11 cellular contexts compared by ENCODE assay signal in the genomic region with DNA sequence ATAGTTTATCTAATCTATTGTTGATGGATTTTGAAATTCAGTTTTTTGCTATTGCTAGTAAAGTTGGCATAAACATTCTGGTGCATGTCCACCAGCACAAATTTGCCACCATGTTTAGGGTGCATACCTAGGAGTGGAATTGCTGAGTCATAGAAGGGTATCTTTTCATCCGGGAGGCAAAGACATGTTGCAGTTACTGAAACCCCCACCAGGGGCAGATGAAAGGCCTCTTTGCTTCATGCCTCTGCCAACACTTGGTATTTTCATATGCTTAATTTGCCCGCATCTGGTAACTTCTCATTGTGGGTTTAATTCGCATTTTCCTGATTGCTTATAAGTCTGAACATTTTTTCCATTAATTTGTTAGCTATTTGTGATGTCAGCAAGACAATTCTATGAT. TPM values are rescaled to one million over a fixed set of nuclear protein-coding genes. Genes with fewer than 3 reads are reported as not detected.
A peak's percentile ranks its signal among the peaks of the same experiment; 100 is the strongest.
DNase-seq lines count a peak whose midpoint lies in the region; TF ChIP-seq lines count a peak whose summit lies in the region.
"Had no signal": no experiment of that assay in that cellular context is flagged by ENCODE, and none has a peak within 500 bp of the region (broad histone marks: within the 10 kb centered on the region; RNA-seq: fewer than 3 reads in every experiment).

No MANE protein-coding gene starts in this region.

- H3K36me3 ChIP-seq in breast epithelium = no peaks in the 10 kb centered on the region
- H3K36me3 ChIP-seq in smooth muscle cell (ENCODE audit: low read depth) = no peaks in the 10 kb centered on the region

- no TSS peak for BruUV-seq in MCF 10A (replicated peaks; lab: Mats Ljungman, UMichigan)

- no peaks in the 10 kb centered on the region for H3K27me3 ChIP-seq in breast epithelium
- peaks cover 18% of the 10 kb centered on the region for H3K27me3 ChIP-seq in smooth muscle cell (ENCODE audit: low read depth)

- H3K27ac ChIP-seq in breast epithelium = no peak overlapping the region
- H3K27ac ChIP-seq in smooth muscle cell (ENCODE audit: low read depth) = no peak overlapping the region

- H3K79me2 ChIP-seq in smooth muscle cell (ENCODE audit: low read depth) = no peaks in the 10 kb centered on the region

- H3K27me3 Mint-ChIP-seq in MCF 10A (ENCODE audit: insufficient read depth, unreplicated experiment) = no peaks in the 10 kb centered on the region
- H3K27me3 Mint-ChIP-seq in chondrocyte (ENCODE audit: low read depth) = peaks cover 16% of the 10 kb centered on the region
- H3K27me3 Mint-ChIP-seq: stimulated activated naive CD8-positive, alpha-beta T cell treated with anti-CD3 and anti-CD28 coated beads, Interleukin-15, Interleukin-2, amounts not matched to agents 100 ng/mL and 50 ng/mL, for 24 hours had no signal

- WGBS in smooth muscle cell (ENCODE audit: low lambda C conversion rate) = 85% methylated on average over 3 of the region's 3 CpGs

- CTCF ChIA-PET in MCF 10A (lab: Yijun Ruan, JAX) = interaction anchor here (0.6 kb wide), 1 partner anchor 792 kb away, joined by 3 read pairs; no protein-coding TSS in a partner anchor

- H3K9me3 ChIP-seq in breast epithelium = no peaks in the 10 kb centered on the region
- no peaks in the 10 kb centered on the region for H3K9me3 ChIP-seq in smooth muscle cell (replicated peaks; ENCODE audit: low read depth)

- peaks cover 9% of the 10 kb centered on the region for H3K9me3 Mint-ChIP-seq in MCF 10A (ENCODE audit: unreplicated experiment)
- peaks cover 5% of the 10 kb centered on the region for H3K9me3 Mint-ChIP-seq in chondrocyte (ENCODE audit: low read depth)
- H3K9me3 Mint-ChIP-seq: stimulated activated naive CD8-positive, alpha-beta T cell treated with anti-CD3 and anti-CD28 coated beads, Interleukin-15, Interleukin-2, amounts not matched to agents 100 ng/mL and 50 ng/mL, for 24 hours had no signal

- POLR2A ChIA-PET in MCF 10A (lab: Yijun Ruan, JAX) = no interaction called here

- TF ChIP-seq POLR2A in breast epithelium (IDR thresholded peaks at IDR 0.05) = no peak

- H3K36me3 Mint-ChIP-seq in MCF 10A (ENCODE audit: insufficient read depth, unreplicated experiment) (no peaks in the 10 kb centered on the region), chondrocyte (ENCODE audit: low read depth) (no peaks in the 10 kb centered on the region)

- H3F3A ChIP-seq in smooth muscle cell (ENCODE audit: low read depth) = no peaks in the 10 kb centered on the region

- no peak overlapping the region for H3K27ac Mint-ChIP-seq in MCF 10A (ENCODE audit: low read depth, unreplicated experiment)
- H3K27ac Mint-ChIP-seq in chondrocyte (ENCODE audit: unreplicated experiment) = no peak overlapping the region
- H3K27ac Mint-ChIP-seq: stimulated activated naive CD8-positive, alpha-beta T cell treated with anti-CD3 and anti-CD28 coated beads, Interleukin-15, Interleukin-2, amounts not matched to agents 100 ng/mL and 50 ng/mL, for 24 hours had no signal

- DNase-seq in MCF 10A (ENCODE audit: unreplicated experiment) (peak; percentile 27), breast epithelium (ENCODE audit: low spot score in 2 of 2) (no peak), Kasumi-1 (lab: John Stamatoyannopoulos, UW) (peak; percentile 3 to 11), chondrocyte (ENCODE audit: low spot score) (no peak), smooth muscle cell (lab: John Stamatoyannopoulos, UW; ENCODE audit: unreplicated experiment) (no peak), inferior parietal cortex (ENCODE audit: extremely low spot score) (no peak), NCI-H2107 treated with DMSO at 0.1 percent for 48 hours (lab: John Stamatoyannopoulos, UW; ENCODE audit: unreplicated experiment) (no peak)
- DNase-seq in activated CD8-positive, alpha-beta memory T cell treated with anti-CD3 and anti-CD28 coated beads, Interleukin-2, amount 50 U/mL, for 48 hours = no peak
- DNase-seq: activated CD8-positive, alpha-beta memory T cell treated with anti-CD3 and anti-CD28 coated beads for 24 hours; kidney had no signal

- H3K9ac ChIP-seq in smooth muscle cell (ENCODE audit: low read depth) = no peak overlapping the region

- no peak overlapping the region for H3K4me3 ChIP-seq in breast epithelium
- no peak overlapping the region for H3K4me3 ChIP-seq in smooth muscle cell

- no peak overlapping the region for H3K4me2 ChIP-seq in smooth muscle cell

- TF ChIP-seq CTCF in MCF 10A (IDR thresholded peaks at IDR 0.05; ENCODE audit: unreplicated experiment) = no peak
- TF ChIP-seq CTCF in breast epithelium (IDR thresholded peaks at IDR 0.05) = no peak
- peak; percentile 36 for TF ChIP-seq CTCF in chondrocyte (IDR thresholded peaks at IDR 0.05)
- peak; percentile 33 for TF ChIP-seq CTCF in smooth muscle cell (IDR thresholded peaks at IDR 0.05; ENCODE audit: borderline replicate concordance, insufficient read depth, poor library complexity, severe bottlenecking)

- H4K20me1 ChIP-seq in smooth muscle cell (ENCODE audit: low read depth) = no peaks in the 10 kb centered on the region

- H3K4me1 Mint-ChIP-seq in MCF 10A (ENCODE audit: insufficient read depth, unreplicated experiment) (no peaks in the 10 kb centered on the region), chondrocyte (ENCODE audit: low read depth) (no peaks in the 10 kb centered on the region)

- intact Hi-C loops in MCF 10A (cut with micrococcal nuclease) (no loop called here), breast epithelium (cut with DNase I; ENCODE audit: low total_unique reads) (no loop called here)

- no peaks in the 10 kb centered on the region for H3K4me1 ChIP-seq in breast epithelium
- H3K4me1 ChIP-seq in smooth muscle cell (ENCODE audit: low read depth) = no peaks in the 10 kb centered on the region

- H2AFZ ChIP-seq in smooth muscle cell (ENCODE audit: low read depth) = no peak overlapping the region

- H3K4me3 Mint-ChIP-seq in MCF 10A (ENCODE audit: unreplicated experiment) (no peak overlapping the region), chondrocyte (ENCODE audit: unreplicated experiment) (no peak overlapping the region)
- H3K4me3 Mint-ChIP-seq: stimulated activated naive CD8-positive, alpha-beta T cell treated with anti-CD3 and anti-CD28 coated beads, Interleukin-15, Interleukin-2, amounts not matched to agents 100 ng/mL and 50 ng/mL, for 24 hours had no signal

RNA-seq across cellular contexts. Expression of gene DCC, which starts 8.2 kb away (rescaled TPM):
- not detected in 2 replicates for total RNA-seq in MCF 10A (2022)
- 1 to 10 TPM in 1 of 3 donors, under 1 TPM in 2; under 0.01 to 1.6 (median 0.15) TPM for total RNA-seq in breast epithelium
- total RNA-seq in chondrocyte = not detected in 3 replicates
- not detected in 2 replicates for total RNA-seq in smooth muscle cell
- not detected in 2 replicates for polyA plus RNA-seq in smooth muscle cell

Comparison
In these comparisons a context has a peak if more than half of its experiments do, and no peak if none do; other contexts are left out.
1. DNase-seq: peak in MCF 10A (single experiment) and Kasumi-1 (2 of 2); none in breast epithelium (0 of 2), chondrocyte (single experiment), smooth muscle cell (single experiment), activated CD8-positive, alpha-beta memory T cell treated with anti-CD3 and anti-CD28 coated beads, Interleukin-2, amount 50 U/mL, for 48 hours (single experiment), inferior parietal cortex (single experiment) and NCI-H2107 treated with DMSO at 0.1 percent for 48 hours (single experiment).
2. CTCF ChIP-seq: peak in chondrocyte (single experiment) and smooth muscle cell (single experiment); none in MCF 10A (single experiment) and breast epithelium (0 of 3).